8 cellular contexts compared by ENCODE assay signal in the genomic region with DNA sequence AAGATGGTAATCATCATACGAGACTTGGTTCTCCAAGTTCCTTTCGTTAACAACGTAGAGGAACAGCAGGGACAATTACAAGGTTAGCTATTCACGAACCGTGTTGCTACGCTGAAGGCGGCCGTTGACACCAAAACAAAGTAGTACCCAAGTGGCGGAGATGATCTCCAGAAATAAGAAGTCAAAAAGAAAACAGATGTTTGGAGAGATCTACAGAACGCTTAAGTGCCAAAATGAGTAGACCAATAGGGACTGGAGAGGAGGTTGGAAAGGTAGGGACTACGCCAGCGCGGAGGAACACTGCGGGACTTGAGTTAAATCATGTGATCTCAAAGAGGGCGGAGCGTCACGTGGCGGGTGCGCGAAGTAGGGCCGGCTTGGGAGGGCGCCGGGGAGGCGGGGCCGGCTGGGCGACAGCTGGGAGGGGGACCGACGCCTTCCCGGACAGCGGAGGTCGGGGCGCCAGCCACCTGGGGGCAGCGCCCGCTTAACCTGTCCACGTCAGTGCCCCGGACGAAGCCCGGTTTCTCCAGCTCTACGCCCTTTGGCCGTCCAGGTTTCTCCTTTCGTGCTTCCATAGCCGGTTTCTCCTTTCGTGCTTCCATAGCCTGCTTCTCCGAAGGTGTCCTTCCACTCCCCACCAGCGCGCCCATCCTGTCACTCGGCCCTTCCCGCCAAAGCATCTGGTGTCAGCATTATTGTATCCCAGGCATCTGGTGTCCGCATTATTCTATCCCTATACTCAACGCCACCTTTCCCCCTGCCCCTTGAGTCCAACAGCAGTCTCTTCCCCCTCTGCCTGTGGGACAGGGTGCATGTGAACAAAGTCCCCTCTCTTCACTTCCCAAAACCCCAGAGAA. TPM values are rescaled to one million over a fixed set of nuclear protein-coding genes. Genes with fewer than 3 reads are reported as not detected.
DNase-seq lines count a peak whose midpoint lies in the region; ATAC-seq and TF ChIP-seq lines count a peak whose summit lies in the region.

No MANE protein-coding gene starts in this region.

- no peak for TF ChIP-seq CTCF in LNCaP clone FGC (IDR thresholded peaks at IDR 0.05; ENCODE audit: control insufficient read depth, extremely low read depth, insufficient read depth)
- no peak for TF ChIP-seq CTCF in RWPE1 (conservative IDR thresholded peaks at IDR 0.05; ENCODE audit: low read depth)
- no peak for TF ChIP-seq CTCF in fibroblast of villous mesenchyme (IDR thresholded peaks at IDR 0.05; ENCODE audit: insufficient read depth, low read depth, low read length)
- peak; percentile 30 for TF ChIP-seq CTCF in neural cell (IDR thresholded peaks at IDR 0.05; ENCODE audit: poor library complexity, severe bottlenecking)

- H3K9me3 Mint-ChIP-seq in stimulated activated naive CD8-positive, alpha-beta T cell treated with anti-CD3 and anti-CD28 coated beads, Interleukin-15, Interleukin-2, amounts not matched to agents 100 ng/mL and 50 ng/mL, for 24 hours, result no peaks in the 10 kb centered on the region

- no peaks in the 10 kb centered on the region for H3K9me2 ChIP-seq in neural cell (ENCODE audit: insufficient read depth, low read length)

- H3K4me3 ChIP-seq in LNCaP clone FGC (ENCODE audit: low read depth, low read length), result peak overlapping the region; percentile 97
- H3K4me3 ChIP-seq in fibroblast of villous mesenchyme (ENCODE audit: low read depth, low read length), result peak overlapping the region; percentile 98
- peak overlapping the region; percentile 75 for H3K4me3 ChIP-seq in neural cell (ENCODE audit: low read length)

- no peaks in the 10 kb centered on the region for H3K9me3 ChIP-seq in neural cell (ENCODE audit: low read length)

- POLR2A ChIA-PET in RWPE1 (lab: Yijun Ruan, JAX; ENCODE audit: low non-redundant PET), result interaction anchor here (0.8 to 1.3 kb wide), 3 partner anchors 8 to 211 kb away, joined by 3 to 4 read pairs (median 3); no protein-coding TSS in a partner anchor

- peak; percentile 39 for TF ChIP-seq RAD21 in neural cell (conservative IDR thresholded peaks at IDR 0.05)

- no peaks in the 10 kb centered on the region for H3K36me3 ChIP-seq in neural cell (ENCODE audit: insufficient read depth, low read length)

- H4K20me1 ChIP-seq in neural cell (ENCODE audit: insufficient read depth), result no peaks in the 10 kb centered on the region

- peaks cover 44% of the 10 kb centered on the region for H3K79me2 ChIP-seq in neural cell (replicated peaks; ENCODE audit: insufficient read depth, low read length)

- DNase-seq in DMS153 (lab: John Stamatoyannopoulos, UW), result peak; percentile 79
- DNase-seq in LNCaP clone FGC (ENCODE audit: low read depth), result peak; percentile 92
- DNase-seq in RWPE1 (ENCODE audit: low spot score), result peak; percentile 71
- DNase-seq in activated effector memory CD4-positive, alpha-beta T cell treated with anti-CD3 and anti-CD28 coated beads, Interleukin-2, amount 50 U/mL, for 16 hours, result peak; percentile 97
- peak; percentile 98 for DNase-seq in fibroblast of villous mesenchyme (ENCODE audit: low read depth)

- TF ChIP-seq EP300 in neural cell (conservative IDR thresholded peaks at IDR 0.05; ENCODE audit: poor library complexity, severe bottlenecking), result peak; percentile 71

- peak overlapping the region; percentile 35 for H2AFZ ChIP-seq in neural cell (ENCODE audit: low read depth, low read length)

- peaks cover 47% of the 10 kb centered on the region for H3K36me3 Mint-ChIP-seq in stimulated activated naive CD8-positive, alpha-beta T cell treated with anti-CD3 and anti-CD28 coated beads, Interleukin-15, Interleukin-2, amounts not matched to agents 100 ng/mL and 50 ng/mL, for 24 hours (ENCODE audit: low read depth)

- peak overlapping the region; percentile 86 for H3K4me2 ChIP-seq in neural cell (ENCODE audit: low read length)

- H3F3A ChIP-seq in neural cell (ENCODE audit: insufficient read depth, low read length, poor library complexity, severe bottlenecking), result no peaks in the 10 kb centered on the region

- no peaks in the 10 kb centered on the region for H3K27me3 ChIP-seq in neural cell (ENCODE audit: insufficient read depth, low read depth, low read length)

- H3K27ac ChIP-seq in RWPE1 (peak overlapping the region; percentile 90), neural cell (ENCODE audit: low read length) (peak overlapping the region; percentile 99)

- peak overlapping the region; percentile 96 for H3K27ac Mint-ChIP-seq in stimulated activated naive CD8-positive, alpha-beta T cell treated with anti-CD3 and anti-CD28 coated beads, Interleukin-15, Interleukin-2, amounts not matched to agents 100 ng/mL and 50 ng/mL, for 24 hours

- H3K4me3 Mint-ChIP-seq in stimulated activated naive CD8-positive, alpha-beta T cell treated with anti-CD3 and anti-CD28 coated beads, Interleukin-15, Interleukin-2, amounts not matched to agents 100 ng/mL and 50 ng/mL, for 24 hours, result peak overlapping the region; percentile 94

- H3K27me3 Mint-ChIP-seq in stimulated activated naive CD8-positive, alpha-beta T cell treated with anti-CD3 and anti-CD28 coated beads, Interleukin-15, Interleukin-2, amounts not matched to agents 100 ng/mL and 50 ng/mL, for 24 hours, result no peaks in the 10 kb centered on the region

- H3K4me1 Mint-ChIP-seq in stimulated activated naive CD8-positive, alpha-beta T cell treated with anti-CD3 and anti-CD28 coated beads, Interleukin-15, Interleukin-2, amounts not matched to agents 100 ng/mL and 50 ng/mL, for 24 hours (ENCODE audit: low read depth), result peaks cover 42% of the 10 kb centered on the region

- peak; percentile 38 for ATAC-seq in GM21723 (IDR thresholded peaks at IDR 0.05; ENCODE audit: unreplicated experiment)

- H3K9ac ChIP-seq in neural cell (ENCODE audit: low read length), result peak overlapping the region; percentile 99

- CTCF ChIA-PET in RWPE1 (lab: Yijun Ruan, JAX), result interaction anchor here (0.6 to 1.0 kb wide), 2 partner anchors 54 to 237 kb away, joined by 5 to 6 read pairs; no protein-coding TSS in a partner anchor

TF ChIP-seq in neural cell, 6 proteins besides CTCF, POLR2A, EP300 and RAD21:
- TF ChIP-seq SMC3 (conservative IDR thresholded peaks at IDR 0.05; ENCODE audit: poor library complexity) (peak; percentile 51), TAF1 (IDR thresholded peaks at IDR 0.05; ENCODE audit: low read depth) (no peak), POLR2AphosphoS5 (IDR thresholded peaks at IDR 0.05) (peak; percentile 83), EZH2 (IDR thresholded peaks at IDR 0.05; ENCODE audit: borderline replicate concordance, insufficient read depth, low read length, poor library complexity, severe bottlenecking) (no peak), MXI1 (conservative IDR thresholded peaks at IDR 0.05; ENCODE audit: poor library complexity, severe bottlenecking) (peak; percentile 51)
- TF ChIP-seq, protein P1, sequence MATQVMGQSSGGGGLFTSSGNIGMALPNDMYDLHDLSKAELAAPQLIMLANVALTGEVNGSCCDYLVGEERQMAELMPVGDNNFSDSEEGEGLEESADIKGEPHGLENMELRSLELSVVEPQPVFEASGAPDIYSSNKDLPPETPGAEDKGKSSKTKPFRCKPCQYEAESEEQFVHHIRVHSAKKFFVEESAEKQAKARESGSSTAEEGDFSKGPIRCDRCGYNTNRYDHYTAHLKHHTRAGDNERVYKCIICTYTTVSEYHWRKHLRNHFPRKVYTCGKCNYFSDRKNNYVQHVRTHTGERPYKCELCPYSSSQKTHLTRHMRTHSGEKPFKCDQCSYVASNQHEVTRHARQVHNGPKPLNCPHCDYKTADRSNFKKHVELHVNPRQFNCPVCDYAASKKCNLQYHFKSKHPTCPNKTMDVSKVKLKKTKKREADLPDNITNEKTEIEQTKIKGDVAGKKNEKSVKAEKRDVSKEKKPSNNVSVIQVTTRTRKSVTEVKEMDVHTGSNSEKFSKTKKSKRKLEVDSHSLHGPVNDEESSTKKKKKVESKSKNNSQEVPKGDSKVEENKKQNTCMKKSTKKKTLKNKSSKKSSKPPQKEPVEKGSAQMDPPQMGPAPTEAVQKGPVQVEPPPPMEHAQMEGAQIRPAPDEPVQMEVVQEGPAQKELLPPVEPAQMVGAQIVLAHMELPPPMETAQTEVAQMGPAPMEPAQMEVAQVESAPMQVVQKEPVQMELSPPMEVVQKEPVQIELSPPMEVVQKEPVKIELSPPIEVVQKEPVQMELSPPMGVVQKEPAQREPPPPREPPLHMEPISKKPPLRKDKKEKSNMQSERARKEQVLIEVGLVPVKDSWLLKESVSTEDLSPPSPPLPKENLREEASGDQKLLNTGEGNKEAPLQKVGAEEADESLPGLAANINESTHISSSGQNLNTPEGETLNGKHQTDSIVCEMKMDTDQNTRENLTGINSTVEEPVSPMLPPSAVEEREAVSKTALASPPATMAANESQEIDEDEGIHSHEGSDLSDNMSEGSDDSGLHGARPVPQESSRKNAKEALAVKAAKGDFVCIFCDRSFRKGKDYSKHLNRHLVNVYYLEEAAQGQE (IDR thresholded peaks at IDR 0.05; ENCODE audit: borderline replicate concordance), result no peak
TF ChIP-seq in neural cell: peak in this region for 3.

RNA-seq across cellular contexts. Expression of a gene that starts 0.7 kb away (rescaled TPM):
- 225 and 265 TPM in 2 replicates for total RNA-seq in fibroblast of villous mesenchyme
- polyA plus RNA-seq in neural cell, result 384 and 512 TPM in 2 replicates
- polyA minus RNA-seq in neural cell, result 280 and 287 TPM in 2 replicates

RNA-seq across cellular contexts. Expression of a gene that starts 3.7 kb away (rescaled TPM):
- total RNA-seq in fibroblast of villous mesenchyme, result 51.8 and 54.1 TPM in 2 replicates
- polyA plus RNA-seq in neural cell, result 55.7 and 60.3 TPM in 2 replicates
- polyA minus RNA-seq in neural cell, result 53.1 and 54.8 TPM in 2 replicates

RNA-seq across cellular contexts. Expression of a gene that starts 8.6 kb away (rescaled TPM):
- 24.5 and 34.1 TPM in 2 replicates for total RNA-seq in fibroblast of villous mesenchyme
- 37.3 and 39.4 TPM in 2 replicates for polyA plus RNA-seq in neural cell
- polyA minus RNA-seq in neural cell, result 30.9 and 44.2 TPM in 2 replicates

RNA-seq across cellular contexts. Expression of a gene that starts 8.6 kb away (rescaled TPM):
- 102 and 105 TPM in 2 replicates for total RNA-seq in fibroblast of villous mesenchyme
- 41.1 and 59.2 TPM in 2 replicates for polyA plus RNA-seq in neural cell
- polyA minus RNA-seq in neural cell, result 84.3 and 92.8 TPM in 2 replicates

RNA-seq across cellular contexts. Expression of a gene that starts 9.1 kb away (rescaled TPM):
- total RNA-seq in fibroblast of villous mesenchyme, result 29.6 and 36.3 TPM in 2 replicates
- 82.7 and 99.5 TPM in 2 replicates for polyA plus RNA-seq in neural cell
- polyA minus RNA-seq in neural cell, result 39.4 and 40.3 TPM in 2 replicates

Comparison
In these comparisons a context has a peak if more than half of its experiments do, and no peak if none do; other contexts are left out.
1. Peak in every context shown above with its lines: DNase-seq, ATAC-seq, H3K4me3 ChIP-seq and H3K27ac ChIP-seq.